Comparison of ENCODE assay signal across 14 cellular contexts in the genomic region with DNA sequence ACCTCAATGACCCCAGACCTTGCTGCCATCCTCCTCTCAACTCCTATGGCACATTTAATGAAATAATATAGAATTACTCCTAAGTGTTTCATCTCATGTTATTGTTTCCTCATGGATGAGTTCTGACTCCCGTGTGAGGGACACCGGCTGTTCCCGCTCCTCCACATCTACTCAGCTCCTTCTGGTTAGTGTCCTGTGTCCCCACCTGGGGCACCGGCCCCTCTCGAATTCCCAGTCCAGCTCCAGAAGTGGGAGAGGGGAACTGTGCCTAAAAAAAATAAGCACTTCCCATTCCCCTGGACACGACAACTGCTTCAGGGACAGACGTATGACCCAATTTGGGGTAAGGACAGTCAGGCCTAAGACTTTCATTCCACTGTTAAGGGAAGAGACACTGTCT. TPM values are rescaled to one million over a fixed set of nuclear protein-coding genes. Genes with fewer than 3 reads are reported as not detected.
DNase-seq lines count a peak whose midpoint lies in the region; ATAC-seq and TF ChIP-seq lines count a peak whose summit lies in the region.
"Had no signal": no experiment of that assay in that cellular context is flagged by ENCODE, and none has a peak within 500 bp of the region (broad histone marks: within the 10 kb centered on the region; RNA-seq: fewer than 3 reads in every experiment).

No MANE protein-coding gene starts in this region.

- POLR2A ChIA-PET in activated CD4-positive, alpha-beta memory T cell treated with anti-CD3 and anti-CD28 coated beads for 36 hours (lab: Charles Lee): interaction anchor here (1.0 to 2.7 kb wide), 3 partner anchors 12 to 57 kb away, joined by 3 to 16 read pairs (median 15); no protein-coding TSS in a partner anchor

- no peak overlapping the region for H4K5ac ChIP-seq in H9 (ENCODE audit: insufficient read length, low read depth, low read length)

- H3K27ac Mint-ChIP-seq in activated naive CD4-positive, alpha-beta T cell treated with anti-CD3 and anti-CD28 coated beads for 36 hours: peak overlapping the region; percentile 89
- peak overlapping the region; percentile 84 for H3K27ac Mint-ChIP-seq in activated CD4-positive, alpha-beta memory T cell treated with anti-CD3 and anti-CD28 coated beads for 36 hours
- peak overlapping the region; percentile 91 to 100 (median 94) for H3K27ac Mint-ChIP-seq in immature natural killer cell
- H3K27ac Mint-ChIP-seq in H9: no peak overlapping the region; a peak in 2 of 7 replicates

- no peak overlapping the region for H3K56ac ChIP-seq in H9 (ENCODE audit: insufficient read length, low read depth, low read length)

- H3K9me3 Mint-ChIP-seq in activated naive CD4-positive, alpha-beta T cell treated with anti-CD3 and anti-CD28 coated beads for 36 hours: no peaks in the 10 kb centered on the region
- H3K9me3 Mint-ChIP-seq in activated CD4-positive, alpha-beta memory T cell treated with anti-CD3 and anti-CD28 coated beads for 36 hours: no peaks in the 10 kb centered on the region
- H3K9me3 Mint-ChIP-seq in immature natural killer cell (no peaks in the 10 kb centered on the region), H9 (no peaks in the 10 kb centered on the region)

- no peak overlapping the region for H3K4ac ChIP-seq in H9 (ENCODE audit: low read depth, low read length)

- no peaks in the 10 kb centered on the region for H3K27me3 Mint-ChIP-seq in activated naive CD4-positive, alpha-beta T cell treated with anti-CD3 and anti-CD28 coated beads for 36 hours (ENCODE audit: low read depth)
- no peaks in the 10 kb centered on the region for H3K27me3 Mint-ChIP-seq in activated CD4-positive, alpha-beta memory T cell treated with anti-CD3 and anti-CD28 coated beads for 36 hours
- H3K27me3 Mint-ChIP-seq in immature natural killer cell (ENCODE audit: low read depth in 3 of 3): peaks cover 5 to 15% (median 7%) of the 10 kb centered on the region in 3 donors
- H3K27me3 Mint-ChIP-seq in H9 (ENCODE audit: low read depth): no peaks in the 10 kb centered on the region

- H2BK5ac ChIP-seq in H9 (ENCODE audit: insufficient read length, low read length): no peak overlapping the region

- H3K27ac ChIP-seq in thyroid gland (peak overlapping the region; percentile 36 to 82 (median 79)), H9 (ENCODE audit: insufficient read length, low read depth, low read length) (no peak overlapping the region)
- H3K27ac ChIP-seq: foreskin keratinocyte had no signal

- no peak overlapping the region for H3T11ph ChIP-seq in H9 (ENCODE audit: low read length)

- no peaks in the 10 kb centered on the region for H3K9me3 ChIP-seq in thyroid gland
- H3K9me3 ChIP-seq in H9 (ENCODE audit: control insufficient read depth, low read depth, low read length): no peaks in the 10 kb centered on the region
- H3K9me3 ChIP-seq: stomach had no signal

- DNase-seq in activated naive CD4-positive, alpha-beta T cell treated with anti-CD3 and anti-CD28 coated beads for 36 hours: no peak
- DNase-seq in activated naive CD4-positive, alpha-beta T cell (lab: John Stamatoyannopoulos, UW): no peak
- no peak for DNase-seq in activated CD4-positive, alpha-beta memory T cell treated with anti-CD3 and anti-CD28 coated beads for 36 hours
- DNase-seq in immature natural killer cell (no peak), thyroid gland (no peak), H9 (no peak), DMS53 (lab: John Stamatoyannopoulos, UW) (no peak)
- DNase-seq: Karpas-422, NCI-H146, NCI-H446 treated with DMSO at 0.1 percent for 48 hours, stomach had no signal

- no peak overlapping the region for H3K4me3 ChIP-seq in thyroid gland (replicated peaks in 1 of 3)
- H3K4me3 ChIP-seq: stomach had no signal

- peaks cover 4% of the 10 kb centered on the region; the same call in 1 of the 2 replicates for H3K79me2 ChIP-seq in H9 (ENCODE audit: insufficient read depth, low read length)

- no peaks in the 10 kb centered on the region for H3K23me2 ChIP-seq in H9 (ENCODE audit: insufficient read length, low read depth, low read length, poor library complexity, severe bottlenecking)

- no peaks in the 10 kb centered on the region for H4K20me1 ChIP-seq in H9 (ENCODE audit: control insufficient read depth, insufficient read depth, insufficient read length)

- H3K36me3 Mint-ChIP-seq in activated naive CD4-positive, alpha-beta T cell treated with anti-CD3 and anti-CD28 coated beads for 36 hours (ENCODE audit: low read depth): peaks cover 18% of the 10 kb centered on the region
- peaks cover 24% of the 10 kb centered on the region for H3K36me3 Mint-ChIP-seq in activated CD4-positive, alpha-beta memory T cell treated with anti-CD3 and anti-CD28 coated beads for 36 hours
- H3K36me3 Mint-ChIP-seq in immature natural killer cell (peaks cover 12 to 20% (median 13%) of the 10 kb centered on the region in 3 donors), H9 (ENCODE audit: insufficient read depth in 1 of 3, low read depth in 3 of 3) (peaks cover 0 to 4% (median 0%) of the 10 kb centered on the region in 3 experiments; a peak in 3 of 7 replicates)

- H3K27me3 ChIP-seq in thyroid gland: no peaks in the 10 kb centered on the region
- no peaks in the 10 kb centered on the region for H3K27me3 ChIP-seq in H9 (ENCODE audit: insufficient read depth, low read length)
- H3K27me3 ChIP-seq: foreskin keratinocyte, stomach had no signal

- no peaks in the 10 kb centered on the region for H3K36me3 ChIP-seq in thyroid gland
- H3K36me3 ChIP-seq: stomach had no signal

- H3K23ac ChIP-seq in H9 (ENCODE audit: insufficient read length, low read depth, low read length): no peak overlapping the region

- H3K4me1 ChIP-seq in thyroid gland: peaks cover 49 to 63% of the 10 kb centered on the region in 2 donors
- peaks cover 8% of the 10 kb centered on the region for H3K4me1 ChIP-seq in H9 (ENCODE audit: insufficient read depth, low read length)

- H2BK12ac ChIP-seq in H9 (ENCODE audit: insufficient read length, low read depth, low read length): no peak overlapping the region

- H2BK120ac ChIP-seq in H9 (ENCODE audit: low read depth, low read length, poor library complexity, severe bottlenecking): no peak overlapping the region

- H3K9ac ChIP-seq in H9 (ENCODE audit: extremely low read depth, insufficient read length, low read length): no peak overlapping the region

- ATAC-seq in GM21717 (IDR thresholded peaks at IDR 0.05; ENCODE audit: unreplicated experiment): no peak
- ATAC-seq: SK-N-SH treated with all-trans-retinoic acid at 6 μM for 48 hours had no signal

- no peak overlapping the region for H3K4me2 ChIP-seq in H9 (ENCODE audit: insufficient read depth, insufficient read length, low read length)

- CTCF ChIA-PET in activated naive CD4-positive, alpha-beta T cell treated with anti-CD3 and anti-CD28 coated beads for 36 hours (lab: Charles Lee): interaction anchor here (1.6 kb wide), 1 partner anchor 32 kb away, joined by 4 read pairs; no protein-coding TSS in a partner anchor
- CTCF ChIA-PET in activated CD4-positive, alpha-beta memory T cell treated with anti-CD3 and anti-CD28 coated beads for 36 hours (lab: Charles Lee): interaction anchor here (0.9 to 4.5 kb wide), 6 partner anchors 22 to 57 kb away, joined by 3 to 22 read pairs (median 4); no protein-coding TSS in a partner anchor

- peaks cover 3% of the 10 kb centered on the region for H3K79me1 ChIP-seq in H9 (ENCODE audit: insufficient read depth, low read depth, low read length, poor library complexity, severe bottlenecking)

- no peak overlapping the region for H4K91ac ChIP-seq in H9 (ENCODE audit: insufficient read length, low read depth, low read length)

- H4K8ac ChIP-seq in H9 (replicated peaks; ENCODE audit: insufficient read length, low read depth, low read length): no peak overlapping the region

- H3K18ac ChIP-seq in H9 (ENCODE audit: insufficient read length, low read depth, low read length): no peak overlapping the region

- no peak overlapping the region for H2BK20ac ChIP-seq in H9 (ENCODE audit: low read depth, low read length, poor library complexity, severe bottlenecking)

- 92 to 95% methylated on average over 7 of the region's 7 CpGs for WGBS in thyroid gland, 2 donors
- WGBS in H9 (ENCODE audit: extremely low coverage, insufficient read length, low lambda C conversion rate): no CpG with 5 or more reads among the region's 7 CpGs

- no peak for TF ChIP-seq CTCF in thyroid gland (IDR thresholded peaks at IDR 0.05)
- no peak for TF ChIP-seq CTCF in H9 (conservative IDR thresholded peaks at IDR 0.05)

- TF ChIP-seq POLR2A in thyroid gland (IDR thresholded peaks at IDR 0.05): no peak

- H3K4me1 Mint-ChIP-seq in activated naive CD4-positive, alpha-beta T cell treated with anti-CD3 and anti-CD28 coated beads for 36 hours (ENCODE audit: low read depth): peaks cover 99% of the 10 kb centered on the region
- H3K4me1 Mint-ChIP-seq in activated CD4-positive, alpha-beta memory T cell treated with anti-CD3 and anti-CD28 coated beads for 36 hours (ENCODE audit: low read depth): peaks cover 96% of the 10 kb centered on the region
- H3K4me1 Mint-ChIP-seq in immature natural killer cell (peaks cover 100% of the 10 kb centered on the region in 2 donors), H9 (peaks cover 47 to 66% of the 10 kb centered on the region in 2 experiments)

- intact Hi-C loops in activated naive CD4-positive, alpha-beta T cell treated with anti-CD3 and anti-CD28 coated beads for 36 hours (cut with micrococcal nuclease): loop anchor here (5.0 to 10.0 kb wide), 5 partner anchors 219 to 1131 kb away; a partner anchor contains a TSS
- intact Hi-C loops in activated CD4-positive, alpha-beta memory T cell treated with anti-CD3 and anti-CD28 coated beads for 36 hours (cut with micrococcal nuclease): loop anchor here (10.0 kb wide), 3 partner anchors 221 to 679 kb away; no protein-coding TSS in a partner anchor
- intact Hi-C loops in thyroid gland (cut with DNase I): no loop called here

- H2BK15ac ChIP-seq in H9 (ENCODE audit: low read depth, low read length): no peak overlapping the region

- no peak overlapping the region for H2AK5ac ChIP-seq in H9 (ENCODE audit: insufficient read length, low read length)

- H3K4me3 Mint-ChIP-seq in activated naive CD4-positive, alpha-beta T cell treated with anti-CD3 and anti-CD28 coated beads for 36 hours: no peak overlapping the region
- H3K4me3 Mint-ChIP-seq in activated CD4-positive, alpha-beta memory T cell treated with anti-CD3 and anti-CD28 coated beads for 36 hours: peak overlapping the region; percentile 60
- H3K4me3 Mint-ChIP-seq in immature natural killer cell: peak overlapping the region; percentile 52 to 86 (median 61)
- H3K4me3 Mint-ChIP-seq in H9: no peak overlapping the region

- H2AFZ ChIP-seq in H9 (ENCODE audit: low read length): no peak overlapping the region

- H3K14ac ChIP-seq in H9 (ENCODE audit: insufficient read depth, low read length): no peak overlapping the region

RNA-seq across cellular contexts. Expression of a gene that starts 58.3 kb away (rescaled TPM):
- 10 to 100 TPM; 68.0 to 74.1 TPM for total RNA-seq in activated naive CD4-positive, alpha-beta T cell treated with anti-CD3 and anti-CD28 coated beads for 36 hours
- 100 to 1,000 TPM; 107 to 108 TPM for total RNA-seq in activated CD4-positive, alpha-beta memory T cell treated with anti-CD3 and anti-CD28 coated beads for 36 hours
- 100 to 1,000 TPM in 1 of 3 donors, 10 to 100 TPM in 2; 62.9 to 138 (median 80.3) TPM for polyA plus RNA-seq in immature natural killer cell
- 10 to 100 TPM; 16.5 to 23.2 (median 19.3) TPM for total RNA-seq in thyroid gland
- 33.3 and 33.6 TPM in 2 replicates for total RNA-seq in H9 (2021)

Comparison
In these comparisons a context has a peak if more than half of its experiments do, and no peak if none do; other contexts are left out.
1. H3K27ac Mint-ChIP-seq: peak in activated naive CD4-positive, alpha-beta T cell treated with anti-CD3 and anti-CD28 coated beads for 36 hours (single experiment), activated CD4-positive, alpha-beta memory T cell treated with anti-CD3 and anti-CD28 coated beads for 36 hours (single experiment) and immature natural killer cell (6 of 6); none in H9 (0 of 3).
2. H3K4me3 Mint-ChIP-seq: peak in activated CD4-positive, alpha-beta memory T cell treated with anti-CD3 and anti-CD28 coated beads for 36 hours (single experiment) and immature natural killer cell (5 of 5); none in activated naive CD4-positive, alpha-beta T cell treated with anti-CD3 and anti-CD28 coated beads for 36 hours (single experiment) and H9 (0 of 2).